2 cellular contexts compared by ENCODE assay signal in genomic region chr1:101005191-101005590, GRCh38.
TF ChIP-seq lines count a peak whose summit lies in the region.

No MANE protein-coding gene starts in this region.

TF ChIP-seq in IMR-90, 13 proteins besides CTCF, POLR2A, EP300 and RAD21:
- no peak for TF ChIP-seq SMC3 (IDR thresholded peaks at IDR 0.05; ENCODE audit: low read depth, low read length)
- TF ChIP-seq BHLHE40 (IDR thresholded peaks at IDR 0.05; ENCODE audit: low read depth, low read length) = no peak
- no peak for TF ChIP-seq MXI1 (IDR thresholded peaks at IDR 0.05; ENCODE audit: borderline replicate concordance, low read depth, low read length)
- no peak for TF ChIP-seq ELK1 (IDR thresholded peaks at IDR 0.05; ENCODE audit: borderline replicate concordance, low read depth, low read length)
- no peak for TF ChIP-seq RCOR1 (IDR thresholded peaks at IDR 0.05; ENCODE audit: insufficient replicate concordance, low read length)
- TF ChIP-seq RFX5 (IDR thresholded peaks at IDR 0.05; ENCODE audit: low read depth, low read length) = no peak
- no peak for TF ChIP-seq USF2 (IDR thresholded peaks at IDR 0.05; ENCODE audit: low read depth, low read length)
- TF ChIP-seq CHD1 (IDR thresholded peaks at IDR 0.05; ENCODE audit: low read depth, low read length) = no peak
- TF ChIP-seq FOS (IDR thresholded peaks at IDR 0.05; ENCODE audit: low read depth, low read length) = no peak
- no peak for TF ChIP-seq MAFK (IDR thresholded peaks at IDR 0.05; ENCODE audit: low read depth, low read length)
TF ChIP-seq in IMR-90: peak in this region for 0.

TF ChIP-seq in GM12878, 131 proteins besides CTCF, POLR2A, EP300 and RAD21:
- TF ChIP-seq, protein P1, sequence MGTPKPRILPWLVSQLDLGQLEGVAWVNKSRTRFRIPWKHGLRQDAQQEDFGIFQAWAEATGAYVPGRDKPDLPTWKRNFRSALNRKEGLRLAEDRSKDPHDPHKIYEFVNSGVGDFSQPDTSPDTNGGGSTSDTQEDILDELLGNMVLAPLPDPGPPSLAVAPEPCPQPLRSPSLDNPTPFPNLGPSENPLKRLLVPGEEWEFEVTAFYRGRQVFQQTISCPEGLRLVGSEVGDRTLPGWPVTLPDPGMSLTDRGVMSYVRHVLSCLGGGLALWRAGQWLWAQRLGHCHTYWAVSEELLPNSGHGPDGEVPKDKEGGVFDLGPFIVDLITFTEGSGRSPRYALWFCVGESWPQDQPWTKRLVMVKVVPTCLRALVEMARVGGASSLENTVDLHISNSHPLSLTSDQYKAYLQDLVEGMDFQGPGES (IDR thresholded peaks at IDR 0.05) = no peak
- peak; percentile 41 for TF ChIP-seq RUNX3 (IDR thresholded peaks at IDR 0.05; ENCODE audit: low read length)
